ENCODE assay signal across 7 cellular contexts in the genomic region with DNA sequence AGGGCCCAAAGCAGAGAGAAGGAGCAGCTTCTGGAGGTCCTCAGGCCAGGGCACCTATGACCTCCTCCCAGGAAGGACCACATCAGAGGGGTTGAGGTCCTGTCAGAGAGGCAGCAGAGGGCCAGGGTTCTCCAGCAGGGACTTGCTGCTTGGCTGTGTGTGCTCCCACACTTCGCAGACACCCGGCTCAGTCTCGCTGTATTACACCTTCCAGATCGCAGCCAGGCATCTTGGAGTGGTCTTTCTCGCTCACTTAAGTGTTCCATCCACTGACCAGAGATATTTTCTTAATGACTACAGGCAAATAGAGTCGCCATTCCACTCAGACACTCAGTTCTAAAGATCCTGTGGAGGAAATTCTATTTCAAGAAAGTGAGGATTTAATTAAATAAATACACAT.
"Had no signal": no experiment of that assay in that cellular context is flagged by ENCODE, and none has a peak within 500 bp of the region (broad histone marks: within the 10 kb centered on the region; RNA-seq: fewer than 3 reads in every experiment).

No MANE protein-coding gene starts in this region.

- H3K36me3 ChIP-seq: HAP-1 had no signal

- H3K27ac Mint-ChIP-seq: HFFc6 had no signal

- DNase-seq: GM23248, GOT3, H7, HFFc6 had no signal

- H3K4me3 ChIP-seq: GM23248, HAP-1 had no signal

- H3K36me3 Mint-ChIP-seq: IgD-negative memory B cell had no signal

- H3K4me3 Mint-ChIP-seq: HFFc6, IgD-negative memory B cell had no signal

- H2AFZ ChIP-seq: GM23248 had no signal

- H3K9me3 ChIP-seq: HAP-1 had no signal

- H3K27ac ChIP-seq: GM23248, HL-60 had no signal

- H3K9ac ChIP-seq: GM23248 had no signal
